In genomic region chr10:8473205-8473604, GRCh38 we compare ENCODE assay signal across 15 cellular contexts.
DNase-seq lines count a peak whose midpoint lies in the region; ATAC-seq and TF ChIP-seq lines count a peak whose summit lies in the region.
"Had no signal": no experiment of that assay in that cellular context is flagged by ENCODE, and none has a peak within 500 bp of the region (broad histone marks: within the 10 kb centered on the region; RNA-seq: fewer than 3 reads in every experiment).

No MANE protein-coding gene starts in this region.

- CTCF ChIA-PET in activated CD8-positive, alpha-beta T cell treated with anti-CD3 and anti-CD28 coated beads for 36 hours (lab: Charles Lee), result interaction anchor here (0.7 kb wide), 1 partner anchor 605 kb away, joined by 3 read pairs; no protein-coding TSS in a partner anchor
- CTCF ChIA-PET in naive thymus-derived CD4-positive, alpha-beta T cell (lab: Charles Lee), result interaction anchor here (1.5 kb wide), 1 partner anchor 414 kb away, joined by 3 read pairs; no protein-coding TSS in a partner anchor

- no peaks in the 10 kb centered on the region for H3K4me1 ChIP-seq in left ventricle myocardium inferior
- no peaks in the 10 kb centered on the region for H3K4me1 ChIP-seq in right cardiac atrium (ENCODE audit: control insufficient read depth, insufficient read depth, low read length)
- H3K4me1 ChIP-seq in naive thymus-derived CD4-positive, alpha-beta T cell (ENCODE audit: control insufficient read depth in 2 of 2, insufficient read depth in 2 of 2, low read length in 2 of 2), result no peaks in the 10 kb centered on the region
- no peaks in the 10 kb centered on the region for H3K4me1 ChIP-seq in esophagus squamous epithelium
- H3K4me1 ChIP-seq: BLaER1 treated with 17β-estradiol and CSF1 and Interleukin-3, amounts not matched to agents 10 nM and 100 nM; SJSA1 had no signal

- no peaks in the 10 kb centered on the region for H3K27me3 ChIP-seq in left ventricle myocardium inferior (ENCODE audit: low read depth)
- no peaks in the 10 kb centered on the region for H3K27me3 ChIP-seq in right cardiac atrium (ENCODE audit: control insufficient read depth, insufficient read depth)
- no peaks in the 10 kb centered on the region for H3K27me3 ChIP-seq in naive thymus-derived CD4-positive, alpha-beta T cell (ENCODE audit: control insufficient read depth in 2 of 2, insufficient read depth in 2 of 2, low read length in 2 of 2)
- no peaks in the 10 kb centered on the region for H3K27me3 ChIP-seq in esophagus squamous epithelium
- H3K27me3 ChIP-seq: BLaER1 treated with 17β-estradiol and CSF1 and Interleukin-3, amounts not matched to agents 10 nM and 100 nM; SJSA1 had no signal

- ATAC-seq in right cardiac atrium, result no peak
- ATAC-seq in activated CD8-positive, alpha-beta T cell treated with anti-CD3 and anti-CD28 coated beads for 36 hours, result no peak
- peak; percentile 51 for ATAC-seq in naive thymus-derived CD4-positive, alpha-beta T cell

- intact Hi-C loops in left ventricle myocardium inferior (cut with micrococcal nuclease), result no loop called here
- intact Hi-C loops in right cardiac atrium (cut with DNase I), result no loop called here
- intact Hi-C loops in activated CD8-positive, alpha-beta T cell treated with anti-CD3 and anti-CD28 coated beads for 36 hours (cut with micrococcal nuclease), result loop anchor here (10.0 kb wide), 1 partner anchor 428 kb away; no protein-coding TSS in a partner anchor
- intact Hi-C loops in naive thymus-derived CD4-positive, alpha-beta T cell (cut with micrococcal nuclease), result loop anchor here (1.0 to 10.0 kb wide), 10 partner anchors 68 to 948 kb away; no protein-coding TSS in a partner anchor
- intact Hi-C loops in esophagus squamous epithelium (cut with DNase I), result no loop called here

- DNase-seq in left ventricle myocardium inferior (no peak), right cardiac atrium (no peak), HPDE6-E6E7 (ENCODE audit: extremely low spot score) (peak; percentile 1), esophagus squamous epithelium (lab: John Stamatoyannopoulos, UW) (no peak), KG1 (lab: John Stamatoyannopoulos, UW) (no peak), activated T-cell treated with anti-CD3 and anti-CD28 coated beads for 4 hours (no peak)
- peak; percentile 23 for DNase-seq in activated CD8-positive, alpha-beta T cell treated with anti-CD3 and anti-CD28 coated beads for 36 hours
- peak in 7 of 9 donors; percentile 8 to 61 (median 36) for DNase-seq in naive thymus-derived CD4-positive, alpha-beta T cell
- DNase-seq: amniotic stem cell; mesendoderm; NCI-H1092; NCI-H510A treated with DMSO at 0.1 percent for 48 hours; stimulated activated naive CD4-positive, alpha-beta T cell treated with Interleukin-2 at 50 U/mL for 16 hours had no signal

- 65% methylated on average over 2 of the region's 2 CpGs for WGBS in right cardiac atrium
- WGBS in esophagus squamous epithelium, 2 donors, result 67 to 72% methylated on average over 2 of the region's 2 CpGs

- no peak overlapping the region for H3K27ac Mint-ChIP-seq in activated CD8-positive, alpha-beta T cell treated with anti-CD3 and anti-CD28 coated beads for 36 hours
- no peak overlapping the region for H3K27ac Mint-ChIP-seq in naive thymus-derived CD4-positive, alpha-beta T cell

- peaks cover 4% of the 10 kb centered on the region for H3K36me3 Mint-ChIP-seq in activated CD8-positive, alpha-beta T cell treated with anti-CD3 and anti-CD28 coated beads for 36 hours (ENCODE audit: low read depth)
- H3K36me3 Mint-ChIP-seq in naive thymus-derived CD4-positive, alpha-beta T cell, result peaks cover 0 to 2% (median 0%) of the 10 kb centered on the region in 5 donors

- TF ChIP-seq CTCF in left ventricle myocardium inferior (IDR thresholded peaks at IDR 0.05; ENCODE audit: borderline replicate concordance) (peak; percentile 31), esophagus squamous epithelium (IDR thresholded peaks at IDR 0.05) (peak in 1 of 6 experiments; percentile 19)
- no peak for TF ChIP-seq CTCF in activated CD8-positive, alpha-beta T cell treated with anti-CD3 and anti-CD28 coated beads for 36 hours (IDR thresholded peaks at IDR 0.05)

- H3K36me3 ChIP-seq in left ventricle myocardium inferior (no peaks in the 10 kb centered on the region), esophagus squamous epithelium (no peaks in the 10 kb centered on the region)
- no peaks in the 10 kb centered on the region for H3K36me3 ChIP-seq in naive thymus-derived CD4-positive, alpha-beta T cell (ENCODE audit: control insufficient read depth in 2 of 3, insufficient read depth in 3 of 3, low read length in 3 of 3)
- H3K36me3 ChIP-seq: BLaER1 treated with 17β-estradiol and CSF1 and Interleukin-3, amounts not matched to agents 10 nM and 100 nM; SJSA1 had no signal

- POLR2A ChIA-PET in activated CD8-positive, alpha-beta T cell treated with anti-CD3 and anti-CD28 coated beads for 36 hours (lab: Charles Lee), result interaction anchor here (0.5 kb wide), 1 partner anchor 13 kb away, joined by 4 read pairs; no protein-coding TSS in a partner anchor
- POLR2A ChIA-PET in naive thymus-derived CD4-positive, alpha-beta T cell (lab: Charles Lee), result no interaction called here

- no peak for TF ChIP-seq POLR2A in esophagus squamous epithelium (IDR thresholded peaks at IDR 0.05)

- H3K27me3 Mint-ChIP-seq in activated CD8-positive, alpha-beta T cell treated with anti-CD3 and anti-CD28 coated beads for 36 hours, result peaks cover 11% of the 10 kb centered on the region
- H3K27me3 Mint-ChIP-seq in naive thymus-derived CD4-positive, alpha-beta T cell, result peaks cover 8 to 46% (median 25%) of the 10 kb centered on the region in 5 donors

- peaks cover 6% of the 10 kb centered on the region for H3K9me3 Mint-ChIP-seq in activated CD8-positive, alpha-beta T cell treated with anti-CD3 and anti-CD28 coated beads for 36 hours
- peaks cover 0 to 9% (median 6%) of the 10 kb centered on the region in 11 donors for H3K9me3 Mint-ChIP-seq in naive thymus-derived CD4-positive, alpha-beta T cell

- no peak overlapping the region for H3K4me3 Mint-ChIP-seq in activated CD8-positive, alpha-beta T cell treated with anti-CD3 and anti-CD28 coated beads for 36 hours
- H3K4me3 Mint-ChIP-seq in naive thymus-derived CD4-positive, alpha-beta T cell, result no peak overlapping the region

- no peak overlapping the region for H3K27ac ChIP-seq in left ventricle myocardium inferior (replicated peaks)
- H3K27ac ChIP-seq in right cardiac atrium (ENCODE audit: low read length), result no peak overlapping the region
- H3K27ac ChIP-seq in naive thymus-derived CD4-positive, alpha-beta T cell (ENCODE audit: low read depth, low read length), result no peak overlapping the region
- no peak overlapping the region for H3K27ac ChIP-seq in esophagus squamous epithelium
- H3K27ac ChIP-seq: BLaER1 treated with 17β-estradiol and CSF1 and Interleukin-3, amounts not matched to agents 10 nM and 100 nM; SJSA1 had no signal

- peaks cover 2% of the 10 kb centered on the region for H3K4me1 Mint-ChIP-seq in activated CD8-positive, alpha-beta T cell treated with anti-CD3 and anti-CD28 coated beads for 36 hours (ENCODE audit: low read depth)
- peaks cover 0 to 3% (median 0%) of the 10 kb centered on the region in 7 donors for H3K4me1 Mint-ChIP-seq in naive thymus-derived CD4-positive, alpha-beta T cell

- H3K9me3 ChIP-seq in left ventricle myocardium inferior (replicated peaks) (peaks cover 17% of the 10 kb centered on the region), right cardiac atrium (ENCODE audit: control insufficient read depth, low read length) (no peaks in the 10 kb centered on the region), esophagus squamous epithelium (peaks cover 0 to 4% (median 0%) of the 10 kb centered on the region in 3 donors)
- H3K9me3 ChIP-seq in naive thymus-derived CD4-positive, alpha-beta T cell (ENCODE audit: control insufficient read depth in 2 of 3, low read length in 3 of 3), result no peaks in the 10 kb centered on the region
- H3K9me3 ChIP-seq: SJSA1 had no signal

- H3K4me3 ChIP-seq in left ventricle myocardium inferior, result no peak overlapping the region
- no peak overlapping the region for H3K4me3 ChIP-seq in right cardiac atrium (ENCODE audit: low read length)
- H3K4me3 ChIP-seq in naive thymus-derived CD4-positive, alpha-beta T cell (ENCODE audit: low read length), result no peak overlapping the region
- H3K4me3 ChIP-seq in esophagus squamous epithelium, result no peak overlapping the region
- H3K4me3 ChIP-seq: BLaER1 treated with 17β-estradiol and CSF1 and Interleukin-3, amounts not matched to agents 10 nM and 100 nM; SJSA1 had no signal

Comparison
In these comparisons a context has a peak if more than half of its experiments do, and no peak if none do; other contexts are left out.
1. DNase-seq: peak in HPDE6-E6E7 (single experiment), activated CD8-positive, alpha-beta T cell treated with anti-CD3 and anti-CD28 coated beads for 36 hours (single experiment) and naive thymus-derived CD4-positive, alpha-beta T cell (7 of 9); none in left ventricle myocardium inferior (single experiment), right cardiac atrium (0 of 3), esophagus squamous epithelium (single experiment), KG1 (single experiment) and activated T-cell treated with anti-CD3 and anti-CD28 coated beads for 4 hours (single experiment).
2. intact Hi-C loops: an anchor here in activated CD8-positive, alpha-beta T cell treated with anti-CD3 and anti-CD28 coated beads for 36 hours (10.0 kb wide) and naive thymus-derived CD4-positive, alpha-beta T cell (1.0 to 10.0 kb wide); none called in left ventricle myocardium inferior, right cardiac atrium and esophagus squamous epithelium.